In genomic region chr21:41418956-41419680, GRCh38 we compare ENCODE assay signal across 8 cellular contexts. TPM values are rescaled to one million over a fixed set of nuclear protein-coding genes. Genes with fewer than 3 reads are reported as not detected.
A peak's percentile ranks its signal among the peaks of the same experiment; 100 is the strongest.
DNase-seq lines count a peak whose midpoint lies in the region; ATAC-seq and TF ChIP-seq lines count a peak whose summit lies in the region.

No MANE protein-coding gene starts in this region.

- H3K27ac ChIP-seq in heart left ventricle (peak overlapping the region in 8 of 12 donors; percentile 70 to 95 (median 90)), right cardiac atrium (ENCODE audit: low read length) (no peak overlapping the region), upper lobe of right lung (peak overlapping the region; percentile 93)

- H3K4me1 ChIP-seq in heart left ventricle (peaks cover 0 to 36% (median 7%) of the 10 kb centered on the region in 12 donors), right cardiac atrium (ENCODE audit: control insufficient read depth, insufficient read depth, low read length) (peaks cover 3% of the 10 kb centered on the region), upper lobe of right lung (peaks cover 14% of the 10 kb centered on the region)

- peak overlapping the region; percentile 84 for H3K4me3 Mint-ChIP-seq in activated T-helper 17 cell treated with anti-CD3 and anti-CD28 coated beads, Interleukin-2, amount 50 U/mL, for 72 hours
- H3K4me3 Mint-ChIP-seq in mesothelial cell of epicardium: peak overlapping the region; percentile 87

- H3K4me3 ChIP-seq in heart left ventricle: no peak overlapping the region
- H3K4me3 ChIP-seq in right cardiac atrium (ENCODE audit: low read length): no peak overlapping the region
- no peak overlapping the region for H3K4me3 ChIP-seq in upper lobe of right lung

- peaks cover 2% of the 10 kb centered on the region for H3K9me3 Mint-ChIP-seq in activated T-helper 17 cell treated with anti-CD3 and anti-CD28 coated beads, Interleukin-2, amount 50 U/mL, for 72 hours
- peaks cover 33% of the 10 kb centered on the region for H3K9me3 Mint-ChIP-seq in mesothelial cell of epicardium

- peaks cover 0 to 14% (median 0%) of the 10 kb centered on the region in 12 donors for H3K9me3 ChIP-seq in heart left ventricle
- H3K9me3 ChIP-seq in right cardiac atrium (ENCODE audit: control insufficient read depth, low read length): no peaks in the 10 kb centered on the region
- no peaks in the 10 kb centered on the region for H3K9me3 ChIP-seq in upper lobe of right lung

- no peaks in the 10 kb centered on the region for H3K36me3 ChIP-seq in heart left ventricle
- no peaks in the 10 kb centered on the region for H3K36me3 ChIP-seq in upper lobe of right lung

- TF ChIP-seq CTCF in heart left ventricle (IDR thresholded peaks at IDR 0.05) (no peak), mesothelial cell of epicardium (IDR thresholded peaks at IDR 0.05; ENCODE audit: unreplicated experiment) (no peak), upper lobe of right lung (IDR thresholded peaks at IDR 0.05) (no peak)

- H3K27me3 Mint-ChIP-seq in activated T-helper 17 cell treated with anti-CD3 and anti-CD28 coated beads, Interleukin-2, amount 50 U/mL, for 72 hours: no peaks in the 10 kb centered on the region
- peaks cover 11% of the 10 kb centered on the region for H3K27me3 Mint-ChIP-seq in mesothelial cell of epicardium (ENCODE audit: low read depth)

- H3K27me3 ChIP-seq in heart left ventricle (no peaks in the 10 kb centered on the region), right cardiac atrium (ENCODE audit: control insufficient read depth, insufficient read depth) (no peaks in the 10 kb centered on the region), upper lobe of right lung (no peaks in the 10 kb centered on the region)

- H3K4me1 Mint-ChIP-seq in activated T-helper 17 cell treated with anti-CD3 and anti-CD28 coated beads, Interleukin-2, amount 50 U/mL, for 72 hours: peaks cover 9% of the 10 kb centered on the region
- peaks cover 24% of the 10 kb centered on the region for H3K4me1 Mint-ChIP-seq in mesothelial cell of epicardium

- ATAC-seq in heart left ventricle: no peak
- no peak for ATAC-seq in right cardiac atrium
- ATAC-seq in activated T-helper 17 cell treated with anti-CD3 and anti-CD28 coated beads, Interleukin-2, amount 50 U/mL, for 72 hours (replicated peaks): no peak
- ATAC-seq in upper lobe of right lung: no peak
- ATAC-seq in left lobe of liver: no peak

- intact Hi-C loops in heart left ventricle (cut with DNase I) (loop anchor here in 2 of 10 donors (5.0 to 10.0 kb wide), 2 partner anchors 57 to 64 kb away; partner anchors contain the start of gene MX2 (in 1 of the 2)), right cardiac atrium (cut with DNase I) (no loop called here), upper lobe of right lung (cut with DNase I) (no loop called here)

- 92 to 95% (median 94%) methylated on average over 11 of the region's 11 CpGs for WGBS in heart left ventricle, 4 donors
- WGBS in right cardiac atrium: 93% methylated on average over 11 of the region's 11 CpGs

- no peak for TF ChIP-seq POLR2A in heart left ventricle (IDR thresholded peaks at IDR 0.05)

- no peak overlapping the region for H3K27ac Mint-ChIP-seq in activated T-helper 17 cell treated with anti-CD3 and anti-CD28 coated beads, Interleukin-2, amount 50 U/mL, for 72 hours
- peak overlapping the region; percentile 69 for H3K27ac Mint-ChIP-seq in mesothelial cell of epicardium

- DNase-seq in heart left ventricle (no peak), right cardiac atrium (no peak), mesothelial cell of epicardium (ENCODE audit: low spot score in 2 of 2, unreplicated experiment in 2 of 2) (no peak), upper lobe of right lung (no peak), NCI-H510A (lab: John Stamatoyannopoulos, UW) (no peak), left lobe of liver (ENCODE audit: low spot score) (no peak), NCI-H69 (lab: John Stamatoyannopoulos, UW) (no peak)

- no peaks in the 10 kb centered on the region for H3K36me3 Mint-ChIP-seq in activated T-helper 17 cell treated with anti-CD3 and anti-CD28 coated beads, Interleukin-2, amount 50 U/mL, for 72 hours (ENCODE audit: low read depth)
- H3K36me3 Mint-ChIP-seq in mesothelial cell of epicardium: no peaks in the 10 kb centered on the region

RNA-seq across cellular contexts. Expression of gene MX1, which starts 6.9 kb away (rescaled TPM):
- total RNA-seq in heart left ventricle: 10 to 100 TPM in 8 of 9 donors, 1 to 10 TPM in 1; 6.3 to 53.9 (median 17.2) TPM
- 1 to 10 TPM; 6.2 to 9.5 TPM for polyA plus RNA-seq in heart left ventricle
- total RNA-seq in right cardiac atrium: 10 to 100 TPM; 15.0 to 37.5 (median 18.0) TPM
- 12.7 TPM for polyA plus RNA-seq in right cardiac atrium
- 10 to 100 TPM; 14.2 to 32.5 TPM for total RNA-seq in activated T-helper 17 cell treated with anti-CD3 and anti-CD28 coated beads, Interleukin-2, amount 50 U/mL, for 72 hours
- 32.2 to 42.4 TPM (median 32.9 TPM) in 3 replicates for total RNA-seq in mesothelial cell of epicardium
- total RNA-seq in upper lobe of right lung: 142 TPM
- 8.5 TPM for total RNA-seq in left lobe of liver

RNA-seq across cellular contexts. Expression of gene MX2, which starts 57.3 kb away (rescaled TPM):
- total RNA-seq in heart left ventricle: 10 to 100 TPM in 3 of 9 donors, 1 to 10 TPM in 6; 4.2 to 23.3 (median 6.0) TPM
- polyA plus RNA-seq in heart left ventricle: 1 to 10 TPM; 3.2 to 5.3 TPM
- 10 to 100 TPM in 2 of 4 donors, 1 to 10 TPM in 2; 5.5 to 13.1 (median 10.6) TPM for total RNA-seq in right cardiac atrium
- 6.2 TPM for polyA plus RNA-seq in right cardiac atrium
- 10 to 100 TPM; 13.0 to 59.1 TPM for total RNA-seq in activated T-helper 17 cell treated with anti-CD3 and anti-CD28 coated beads, Interleukin-2, amount 50 U/mL, for 72 hours
- total RNA-seq in mesothelial cell of epicardium: 3.2 to 4.1 TPM (median 3.9 TPM) in 3 replicates
- total RNA-seq in upper lobe of right lung: 23.0 TPM
- 0.75 TPM for total RNA-seq in left lobe of liver
